ENCODE assay signal across 25 cellular contexts in the genomic region with DNA sequence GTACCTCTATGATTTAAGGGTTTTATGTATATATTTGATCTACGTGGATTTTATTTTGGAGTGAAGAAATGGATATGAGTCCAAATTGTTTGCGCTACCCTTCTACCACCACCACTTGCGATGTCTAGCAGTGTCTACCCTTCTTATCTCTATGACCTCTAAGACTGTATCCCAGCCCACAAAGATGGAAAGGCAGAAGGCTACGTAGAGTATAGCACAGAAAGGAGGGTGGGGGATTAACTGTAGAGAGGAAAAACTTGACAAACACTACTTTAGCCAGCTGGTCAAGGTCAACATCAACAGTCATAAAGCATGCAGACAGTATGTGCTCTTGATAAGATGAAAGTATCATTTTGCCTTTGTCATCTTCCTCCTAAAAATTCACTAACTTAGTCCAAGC. TPM values are rescaled to one million over a fixed set of nuclear protein-coding genes. Genes with fewer than 3 reads are reported as not detected.
DNase-seq lines count a peak whose midpoint lies in the region; ATAC-seq, FAIRE-seq and TF ChIP-seq lines count a peak whose summit lies in the region.
"Had no signal": no experiment of that assay in that cellular context is flagged by ENCODE, and none has a peak within 500 bp of the region (broad histone marks: within the 10 kb centered on the region; RNA-seq: fewer than 3 reads in every experiment).

No MANE protein-coding gene starts in this region.

- ATAC-seq in T-helper 17 cell: no peak
- ATAC-seq in lower lobe of right lung: no peak
- ATAC-seq: A549; CD8-positive, alpha-beta T cell had no signal

- H3K9me2 ChIP-seq in GM23248 (ENCODE audit: insufficient read depth): no peaks in the 10 kb centered on the region

- H3K4me2 ChIP-seq in GM23248 (ENCODE audit: unreplicated experiment): no peak overlapping the region
- H3K4me2 ChIP-seq: A549 had no signal

- H3K36me3 ChIP-seq in GM23248 (ENCODE audit: low read depth): no peaks in the 10 kb centered on the region
- H3K36me3 ChIP-seq in transverse colon: no peaks in the 10 kb centered on the region
- H3K36me3 ChIP-seq in lower lobe of right lung: no peaks in the 10 kb centered on the region
- H3K36me3 ChIP-seq: Peyer's patch had no signal

- no peak overlapping the region for H3K27ac ChIP-seq in GM23248
- no peak overlapping the region for H3K27ac ChIP-seq in transverse colon
- H3K27ac ChIP-seq in lower lobe of right lung: no peak overlapping the region
- H3K27ac ChIP-seq: A549, C4-2B, Peyer's patch, SK-N-MC had no signal

- H3K27ac Mint-ChIP-seq in T-helper 17 cell: no peak overlapping the region
- H3K27ac Mint-ChIP-seq: CD8-positive, alpha-beta T cell; H9 had no signal

- no peak for TF ChIP-seq POLR2A in H54 (IDR thresholded peaks at IDR 0.05; ENCODE audit: low read depth, low read length)
- no peak for TF ChIP-seq POLR2A in transverse colon (IDR thresholded peaks at IDR 0.05)

- H3K27me3 ChIP-seq in GM23248 (replicated peaks; ENCODE audit: insufficient read depth): no peaks in the 10 kb centered on the region
- H3K27me3 ChIP-seq in transverse colon: no peaks in the 10 kb centered on the region
- H3K27me3 ChIP-seq in lower lobe of right lung (ENCODE audit: low read depth): no peaks in the 10 kb centered on the region
- H3K27me3 ChIP-seq: Peyer's patch had no signal

- in situ Hi-C loops in GM23248 (cut with MboI): no loop called here
- in situ Hi-C loops in transverse colon (cut with MboI; ENCODE audit: low pct_ligation_motif_present in 1 of 4, low pct_unique_long_range_greater_than_20kb in 1 of 4, low sequenced_read_pairs in 3 of 4): no loop called here

- no peak overlapping the region for H2AFZ ChIP-seq in GM23248

- peaks cover 54% of the 10 kb centered on the region for H3K4me1 Mint-ChIP-seq in T-helper 17 cell

- H3K4me3 Mint-ChIP-seq in T-helper 17 cell: peak overlapping the region; percentile 28
- H3K4me3 Mint-ChIP-seq: CD8-positive, alpha-beta T cell; H9 had no signal

- H3K4me1 ChIP-seq in GM23248 (ENCODE audit: insufficient read depth) (no peaks in the 10 kb centered on the region), transverse colon (peaks cover 0 to 49% (median 18%) of the 10 kb centered on the region in 4 donors), lower lobe of right lung (peaks cover 51% of the 10 kb centered on the region)

- no peaks in the 10 kb centered on the region for H3K36me3 Mint-ChIP-seq in T-helper 17 cell (ENCODE audit: low read depth)

- H3K9me3 ChIP-seq in T-helper 17 cell (ENCODE audit: control insufficient read depth, low read length, poor library complexity, severe bottlenecking) (no peaks in the 10 kb centered on the region), GM23248 (ENCODE audit: low read depth) (no peaks in the 10 kb centered on the region), transverse colon (no peaks in the 10 kb centered on the region), lower lobe of right lung (no peaks in the 10 kb centered on the region)
- H3K9me3 ChIP-seq: A549, Caco-2, Peyer's patch had no signal

- intact Hi-C loops in transverse colon (cut with DNase I; ENCODE audit: low total_unique reads): no loop called here
- intact Hi-C loops in lower lobe of right lung (cut with DNase I): no loop called here

- no peak for TF ChIP-seq EP300 in transverse colon (IDR thresholded peaks at IDR 0.05; ENCODE audit: low read depth)

- 88 to 89% methylated on average over 4 of the region's 4 CpGs for WGBS in GM23248 (ENCODE audit: low coverage in 1 of 2, low lambda C conversion rate in 2 of 2, missing lambda C conversion rate in 2 of 2), 2 experiments
- 89 to 92% methylated on average over 4 of the region's 4 CpGs for WGBS in transverse colon (ENCODE audit: low coverage in 1 of 2), 2 donors

- no peaks in the 10 kb centered on the region for H3F3A ChIP-seq in GM23248 (ENCODE audit: insufficient read depth)

- no peaks in the 10 kb centered on the region; the same call in 1 of the 2 replicates for H4K20me1 ChIP-seq in GM23248 (ENCODE audit: insufficient read depth)

- H3K9ac ChIP-seq in GM23248: no peak overlapping the region

- peaks cover 90% of the 10 kb centered on the region for H3K79me2 ChIP-seq in GM23248 (ENCODE audit: insufficient read depth)

- DNase-seq in H54 (ENCODE audit: insufficient read length, low spot score) (no peak), T-helper 17 cell (no peak), iris pigment epithelial cell (ENCODE audit: low read depth) (peak; percentile 31), GM23248 (no peak), transverse colon (no peak), lower lobe of right lung (no peak), NCI-H524 (lab: John Stamatoyannopoulos, UW) (no peak)
- DNase-seq: AML-193; Caco-2; CD8-positive, alpha-beta T cell; DMS79 treated with DMSO at 0.1 percent for 48 hours; GF-D8; H9; KG1; NCI-H1092; NCI-H1417 treated with DMSO at 0.1 percent for 48 hours; NCI-H1694 treated with DMSO at 0.1 percent for 48 hours; NCI-H2081; NCI-H2227 treated with DMSO at 0.1 percent for 48 hours; NCI-H69; Peyer's patch; SIG-M5 had no signal

- H3K27me3 Mint-ChIP-seq in T-helper 17 cell: no peaks in the 10 kb centered on the region

- H3K4me3 ChIP-seq in GM23248 (no peak overlapping the region), transverse colon (no peak overlapping the region), lower lobe of right lung (no peak overlapping the region)
- H3K4me3 ChIP-seq: A549, Peyer's patch, SK-N-MC had no signal

- TF ChIP-seq CTCF in transverse colon (IDR thresholded peaks at IDR 0.05) (no peak), lower lobe of right lung (IDR thresholded peaks at IDR 0.05) (no peak)

- peak; percentile 58 for FAIRE-seq in H54 (lab: Jason Lieb, UNC)
- FAIRE-seq: A549 had no signal

RNA-seq across cellular contexts. Expression of gene ITSN2, which starts 14.4 kb away (rescaled TPM):
- total RNA-seq in T-helper 17 cell: 10 to 100 TPM; 90.5 to 95.5 TPM
- 19.2 and 35.3 TPM in 2 replicates for total RNA-seq in GM23248 (2014; rRNA removed; shearing (Covaris generic))
- polyA plus RNA-seq in GM23248 (2016; fragmentation: Nextera tagmentation; extraction: Ambion mirVana): 12.9 and 16.1 TPM in 2 replicates
- 10 to 100 TPM; 32.8 to 58.0 (median 41.4) TPM for total RNA-seq in transverse colon
- total RNA-seq in lower lobe of right lung: 92.8 TPM
